18 cellular contexts compared by ENCODE assay signal in genomic region chr3:82505079-82505756, GRCh38.
DNase-seq lines count a peak whose midpoint lies in the region; ATAC-seq, FAIRE-seq and TF ChIP-seq lines count a peak whose summit lies in the region.
"Had no signal": no experiment of that assay in that cellular context is flagged by ENCODE, and none has a peak within 500 bp of the region (broad histone marks: within the 10 kb centered on the region; RNA-seq: fewer than 3 reads in every experiment).

No MANE protein-coding gene starts in this region.

- H3K4me1 Mint-ChIP-seq in osteocyte (ENCODE audit: unreplicated experiment) = no peaks in the 10 kb centered on the region
- H3K4me1 Mint-ChIP-seq in activated CD4-positive, alpha-beta T cell treated with anti-CD3 and anti-CD28 coated beads, Interleukin-2, amount 10 ng/mL, durations not matched to agents 7 days and 5 days = no peaks in the 10 kb centered on the region
- H3K4me1 Mint-ChIP-seq: CD4-positive, alpha-beta memory T cell had no signal

- no peak for FAIRE-seq in H1 (lab: Jason Lieb, UNC)
- FAIRE-seq: G401.6, GM12891 had no signal

- no peak overlapping the region for H2AK5ac ChIP-seq in H1 (ENCODE audit: low read depth, low read length)

- no peak overlapping the region for H4K8ac ChIP-seq in H1 (ENCODE audit: extremely low read depth, insufficient read depth, low read length)

- TF ChIP-seq RAD21 in H1 (IDR thresholded peaks at IDR 0.05 in 1 of 2, conservative IDR thresholded peaks at IDR 0.05 in 1 of 2; ENCODE audit: low read depth in 2 of 2, low read length in 2 of 2) = no peak

- POLR2A ChIA-PET in H1 (lab: Charles Lee; ENCODE audit: partially characterized antibody) = no interaction called here
- POLR2A ChIA-PET in activated CD4-positive, alpha-beta T cell treated with anti-CD3 and anti-CD28 coated beads, Interleukin-2, amount 10 ng/mL, durations not matched to agents 7 days and 5 days (lab: Charles Lee) = no interaction called here

- H2BK15ac ChIP-seq in H1 (ENCODE audit: low read length) = no peak overlapping the region

- H2BK12ac ChIP-seq in H1 (ENCODE audit: low read depth, low read length) = no peak overlapping the region

- 0 out of 2 replicates have a peak overlapping the region, but pooled peaks have one; percentile 44 for H2AFZ ChIP-seq in H1 (ENCODE audit: low read length)

- TF ChIP-seq POLR2A in H1 (IDR thresholded peaks at IDR 0.05; ENCODE audit: control extremely low read depth in 1 of 2, low read depth in 2 of 2, low read length in 2 of 2) = no peak

- H3K4me3 ChIP-seq in left ventricle myocardium inferior (no peak overlapping the region), H1 (ENCODE audit: extremely low read depth in 1 of 4, insufficient read depth in 2 of 4, low read depth in 3 of 4, low read length in 4 of 4) (no peak overlapping the region), aorta (ENCODE audit: low read length in 2 of 2) (no peak overlapping the region)
- H3K4me3 ChIP-seq: HAP-1 had no signal

- H4K20me1 ChIP-seq in H1 (replicated peaks in 1 of 2; ENCODE audit: control insufficient read depth in 1 of 2, insufficient read depth in 2 of 2, low read length in 2 of 2) = no peaks in the 10 kb centered on the region

- H3K36me3 Mint-ChIP-seq in osteocyte (ENCODE audit: unreplicated experiment) = no peaks in the 10 kb centered on the region
- no peaks in the 10 kb centered on the region for H3K36me3 Mint-ChIP-seq in activated CD4-positive, alpha-beta T cell treated with anti-CD3 and anti-CD28 coated beads, Interleukin-2, amount 10 ng/mL, durations not matched to agents 7 days and 5 days (ENCODE audit: low read depth)
- H3K36me3 Mint-ChIP-seq: CD4-positive, alpha-beta memory T cell had no signal

- H3K27me3 Mint-ChIP-seq in osteocyte (ENCODE audit: unreplicated experiment) = peaks cover 18% of the 10 kb centered on the region
- H3K27me3 Mint-ChIP-seq in activated CD4-positive, alpha-beta T cell treated with anti-CD3 and anti-CD28 coated beads, Interleukin-2, amount 10 ng/mL, durations not matched to agents 7 days and 5 days = no peaks in the 10 kb centered on the region
- H3K27me3 Mint-ChIP-seq: CD4-positive, alpha-beta memory T cell had no signal

- H3K79me1 ChIP-seq in H1 (ENCODE audit: low read depth, low read length) = no peaks in the 10 kb centered on the region

- H3K4me3 Mint-ChIP-seq in osteocyte (ENCODE audit: unreplicated experiment) = no peak overlapping the region
- no peak overlapping the region for H3K4me3 Mint-ChIP-seq in activated CD4-positive, alpha-beta T cell treated with anti-CD3 and anti-CD28 coated beads, Interleukin-2, amount 10 ng/mL, durations not matched to agents 7 days and 5 days
- H3K4me3 Mint-ChIP-seq: CD4-positive, alpha-beta memory T cell had no signal

- TF ChIP-seq EP300 in H1 (IDR thresholded peaks at IDR 0.05; ENCODE audit: borderline replicate concordance in 1 of 2, low read depth in 2 of 2, low read length in 2 of 2) = no peak

- CTCF ChIA-PET in H1 (lab: Charles Lee; ENCODE audit: partially characterized antibody) = no interaction called here
- CTCF ChIA-PET in activated CD4-positive, alpha-beta T cell treated with anti-CD3 and anti-CD28 coated beads, Interleukin-2, amount 10 ng/mL, durations not matched to agents 7 days and 5 days (lab: Charles Lee) = no interaction called here

- no peak overlapping the region for H3K27ac Mint-ChIP-seq in osteocyte (ENCODE audit: unreplicated experiment)
- no peak overlapping the region for H3K27ac Mint-ChIP-seq in activated CD4-positive, alpha-beta T cell treated with anti-CD3 and anti-CD28 coated beads, Interleukin-2, amount 10 ng/mL, durations not matched to agents 7 days and 5 days
- H3K27ac Mint-ChIP-seq: CD4-positive, alpha-beta memory T cell had no signal

- H3K9me3 Mint-ChIP-seq in osteocyte (ENCODE audit: unreplicated experiment) = peaks cover 5% of the 10 kb centered on the region
- peaks cover 2% of the 10 kb centered on the region for H3K9me3 Mint-ChIP-seq in activated CD4-positive, alpha-beta T cell treated with anti-CD3 and anti-CD28 coated beads, Interleukin-2, amount 10 ng/mL, durations not matched to agents 7 days and 5 days

- H3K79me2 ChIP-seq in H1 (ENCODE audit: control insufficient read depth in 1 of 2, insufficient read depth in 2 of 2, low read length in 2 of 2) = no peaks in the 10 kb centered on the region

- no peak overlapping the region for H3K18ac ChIP-seq in H1 (ENCODE audit: extremely low read depth, low read length)

- no peak overlapping the region for H4K5ac ChIP-seq in H1 (ENCODE audit: insufficient read length, low read depth, low read length)

- 89% methylated on average over 17 of the region's 17 CpGs; no CpG with 5 or more reads in 1 of the 2 experiments for WGBS in H1 (ENCODE audit: extremely low coverage in 1 of 2, insufficient coverage in 1 of 2, insufficient read length in 1 of 2, insufficient replicate concordance in 2 of 2, low coverage in 1 of 2, low lambda C conversion rate in 2 of 2, missing lambda C conversion rate in 1 of 2), 2 experiments
- WGBS in aorta, 2 donors = 89 to 91% methylated on average over 16 to 17 of the region's 17 CpGs

- H3K9me3 ChIP-seq in left ventricle myocardium inferior (replicated peaks) = peaks cover 11% of the 10 kb centered on the region
- H3K9me3 ChIP-seq in H1 (ENCODE audit: insufficient read depth in 2 of 2, low read depth in 1 of 2, low read length in 1 of 2) = no peaks in the 10 kb centered on the region; a peak in 1 of 4 replicates
- H3K9me3 ChIP-seq in aorta (ENCODE audit: control insufficient read depth, low read length) = no peaks in the 10 kb centered on the region
- H3K9me3 ChIP-seq: HAP-1 had no signal

- no peak overlapping the region for H4K91ac ChIP-seq in H1 (replicated peaks; ENCODE audit: insufficient read length, low read length)

- H3K36me3 ChIP-seq in left ventricle myocardium inferior (no peaks in the 10 kb centered on the region), H1 (ENCODE audit: control insufficient read depth in 2 of 4, insufficient read depth in 4 of 4, low read length in 3 of 4) (no peaks in the 10 kb centered on the region), aorta (ENCODE audit: control insufficient read depth in 1 of 2, insufficient read depth in 2 of 2, low read length in 1 of 2) (no peaks in the 10 kb centered on the region)
- H3K36me3 ChIP-seq: HAP-1 had no signal

- H2BK5ac ChIP-seq in H1 (ENCODE audit: low read depth, low read length) = no peak overlapping the region

- no peak overlapping the region for H2BK120ac ChIP-seq in H1 (replicated peaks; ENCODE audit: low read depth, low read length)

- H3K4me2 ChIP-seq in H1 (ENCODE audit: insufficient read depth in 1 of 2, low read depth in 2 of 2, low read length in 2 of 2) = no peak overlapping the region

- H3K27me3 ChIP-seq in left ventricle myocardium inferior (ENCODE audit: low read depth) (no peaks in the 10 kb centered on the region), H1 (replicated peaks in 1 of 4; ENCODE audit: control insufficient read depth in 3 of 4, extremely low read depth in 1 of 4, insufficient read depth in 3 of 4, low read length in 3 of 4) (no peaks in the 10 kb centered on the region), aorta (ENCODE audit: control insufficient read depth in 1 of 2, insufficient read depth in 2 of 2, low read length in 1 of 2) (no peaks in the 10 kb centered on the region)

- intact Hi-C loops in Right ventricle myocardium superior (cut with DNase I) (no loop called here), left ventricle myocardium inferior (cut with micrococcal nuclease) (no loop called here), aorta (cut with DNase I) (no loop called here)

- no peak overlapping the region for H3K14ac ChIP-seq in H1 (ENCODE audit: insufficient read length)

- H3K4me1 ChIP-seq in left ventricle myocardium inferior (no peaks in the 10 kb centered on the region), H1 (replicated peaks in 1 of 4; ENCODE audit: control insufficient read depth in 3 of 4, insufficient read depth in 4 of 4, low read length in 3 of 4) (peaks cover 0 to 2% (median 0%) of the 10 kb centered on the region in 4 experiments; a peak in 1 of 7 replicates), aorta (ENCODE audit: control insufficient read depth in 1 of 2, insufficient read depth in 2 of 2, low read length in 2 of 2) (no peaks in the 10 kb centered on the region)
- H3K4me1 ChIP-seq: HAP-1 had no signal

- H3K23me2 ChIP-seq in H1 (ENCODE audit: low read depth, low read length) = no peaks in the 10 kb centered on the region

- TF ChIP-seq CTCF in left ventricle myocardium inferior (IDR thresholded peaks at IDR 0.05; ENCODE audit: borderline replicate concordance) (no peak), H1 (IDR thresholded peaks at IDR 0.05; ENCODE audit: control extremely low read depth in 1 of 3, insufficient read depth in 1 of 3, low read depth in 1 of 3, low read length in 3 of 3) (no peak), osteocyte (IDR thresholded peaks at IDR 0.05) (no peak)

- no peak for ATAC-seq in Right ventricle myocardium superior (ENCODE audit: poor library complexity)
- ATAC-seq in aorta (ENCODE audit: low FRiP score) = peak; percentile 16
- ATAC-seq in GM19324 (IDR thresholded peaks at IDR 0.05; ENCODE audit: low FRiP score, unreplicated experiment) = no peak

- H3K23ac ChIP-seq in H1 (ENCODE audit: insufficient read length) = no peak overlapping the region

- H3K27ac ChIP-seq in left ventricle myocardium inferior (replicated peaks) (no peak overlapping the region), H1 (ENCODE audit: low read depth, low read length) (no peak overlapping the region), aorta (ENCODE audit: low read depth in 1 of 2, low read length in 2 of 2) (no peak overlapping the region)

- no peak overlapping the region for H2BK20ac ChIP-seq in H1 (ENCODE audit: low read length)

- no peak overlapping the region for H3K9ac ChIP-seq in H1 (replicated peaks in 1 of 4; ENCODE audit: extremely low read depth in 1 of 4, low read depth in 3 of 4, low read length in 3 of 4)

- H3K4ac ChIP-seq in H1 (replicated peaks; ENCODE audit: insufficient read length, low read depth, low read length) = no peak overlapping the region

- DNase-seq in Right ventricle myocardium superior (peak; percentile 25), left ventricle myocardium inferior (no peak), H1 (ENCODE audit: low read depth in 1 of 2, low spot score in 2 of 2) (no peak), osteocyte (ENCODE audit: extremely low spot score, unreplicated experiment) (peak; percentile 82), aorta (peak in 1 of 2 donors; percentile 41)
- DNase-seq in activated CD4-positive, alpha-beta T cell treated with anti-CD3 and anti-CD28 coated beads, Interleukin-2, amount 10 ng/mL, durations not matched to agents 7 days and 5 days = no peak
- no peak for DNase-seq in stimulated activated naive CD4-positive, alpha-beta T cell treated with Interleukin-2 at 50 U/mL for 16 hours (lab: John Stamatoyannopoulos, UW)
- DNase-seq: ACHN; C1 segment of cervical spinal cord; CD4-positive, alpha-beta memory T cell; DMS153; DMS79 treated with DMSO at 0.1 percent for 48 hours; EL; GOT3 had no signal

- H3K56ac ChIP-seq in H1 (replicated peaks; ENCODE audit: insufficient read length, low read depth, low read length) = no peak overlapping the region

TF ChIP-seq in H1, 55 proteins besides CTCF, POLR2A, EP300 and RAD21 (continues in another document):
- TF ChIP-seq ASH2L (IDR thresholded peaks at IDR 0.05; ENCODE audit: low read length) (no peak), SAP30 (IDR thresholded peaks at IDR 0.05; ENCODE audit: insufficient read depth, insufficient replicate concordance, low read length) (no peak), CBX5 (IDR thresholded peaks at IDR 0.05; ENCODE audit: low read depth, low read length) (no peak)

Comparison
In these comparisons a context has a peak if more than half of its experiments do, and no peak if none do; other contexts are left out.
1. DNase-seq: peak in Right ventricle myocardium superior (single experiment) and osteocyte (single experiment); none in left ventricle myocardium inferior (single experiment), H1 (0 of 2), activated CD4-positive, alpha-beta T cell treated with anti-CD3 and anti-CD28 coated beads, Interleukin-2, amount 10 ng/mL, durations not matched to agents 7 days and 5 days (single experiment) and stimulated activated naive CD4-positive, alpha-beta T cell treated with Interleukin-2 at 50 U/mL for 16 hours (single experiment).